In genomic region chr6:89239338-89239737, GRCh38 we compare ENCODE assay signal across 8 cellular contexts. TPM values are rescaled to one million over a fixed set of nuclear protein-coding genes. Genes with fewer than 3 reads are reported as not detected.
DNase-seq lines count a peak whose midpoint lies in the region; ATAC-seq and TF ChIP-seq lines count a peak whose summit lies in the region.

No MANE protein-coding gene starts in this region.

- H4K20me1 ChIP-seq in PC-9 (ENCODE audit: insufficient read depth) = no peaks in the 10 kb centered on the region

- no peaks in the 10 kb centered on the region for H3K9me3 ChIP-seq in PC-9 (ENCODE audit: insufficient read depth, low read depth)
- H3K9me3 ChIP-seq in esophagus muscularis mucosa = peaks cover 0 to 14% (median 3%) of the 10 kb centered on the region in 4 donors
- peaks cover 0 to 13% of the 10 kb centered on the region in 2 donors for H3K9me3 ChIP-seq in left lung

- POLR2A ChIA-PET in PC-9 (lab: Charles Lee; ENCODE audit: unreplicated experiment) = interaction anchor here (1.1 kb wide), 1 partner anchor 113 kb away, joined by 30 read pairs; the partner anchor contains the start of gene UBE2J1

- TF ChIP-seq CTCF in GM12874 (IDR thresholded peaks at IDR 0.05; ENCODE audit: insufficient read depth, low read depth, low read length) (peak; percentile 39; the same call in 1 of the 2 replicates), PC-9 (conservative IDR thresholded peaks at IDR 0.05) (peak; percentile 38; the same call in 1 of the 2 replicates), esophagus muscularis mucosa (IDR thresholded peaks at IDR 0.05) (peak in 1 of 3 experiments; percentile 14), left lung (IDR thresholded peaks at IDR 0.05) (no peak)

- H3K36me3 ChIP-seq in PC-9 (ENCODE audit: low read depth) (no peaks in the 10 kb centered on the region), esophagus muscularis mucosa (no peaks in the 10 kb centered on the region), left lung (no peaks in the 10 kb centered on the region)

- H3F3A ChIP-seq in PC-9 (ENCODE audit: insufficient read depth, low read depth) = peaks cover 7% of the 10 kb centered on the region; the same call in 1 of the 2 replicates

- TF ChIP-seq EP300 in esophagus muscularis mucosa (IDR thresholded peaks at IDR 0.05) = no peak

- DNase-seq in AG08396 (ENCODE audit: low spot score) = peak; percentile 20
- no peak for DNase-seq in PC-9
- peak; percentile 62 for DNase-seq in esophagus muscularis mucosa (ENCODE audit: extremely low spot score)
- DNase-seq in NCI-H1048 (lab: John Stamatoyannopoulos, UW) = no peak
- no peak for DNase-seq in left lung
- no peak for DNase-seq in stimulated activated naive CD4-positive, alpha-beta T cell treated with Interleukin-2 at 50 U/mL for 16 hours (lab: John Stamatoyannopoulos, UW)

- ATAC-seq in GM21515 (IDR thresholded peaks at IDR 0.05; ENCODE audit: unreplicated experiment) (no peak), left lung (no peak)

- H3K27me3 ChIP-seq in PC-9 (ENCODE audit: insufficient read depth, low read depth) (no peaks in the 10 kb centered on the region), esophagus muscularis mucosa (no peaks in the 10 kb centered on the region), left lung (no peaks in the 10 kb centered on the region)

- BruUV-seq in PC-9 (replicated peaks; lab: Mats Ljungman, UMichigan) = no TSS peak

- H3K79me2 ChIP-seq in PC-9 (ENCODE audit: low read depth) = no peaks in the 10 kb centered on the region

- H2AFZ ChIP-seq in PC-9 = no peak overlapping the region

- TF ChIP-seq POLR2A in esophagus muscularis mucosa (IDR thresholded peaks at IDR 0.05; ENCODE audit: low read depth) = no peak

- intact Hi-C loops in PC-9 (cut with micrococcal nuclease; ENCODE audit: unreplicated experiment) (no loop called here), esophagus muscularis mucosa (cut with DNase I) (no loop called here), left lung (cut with DNase I) (no loop called here)

- H3K4me2 ChIP-seq in PC-9 = no peak overlapping the region

- no peak overlapping the region for H3K4me3 ChIP-seq in PC-9
- no peak overlapping the region for H3K4me3 ChIP-seq in esophagus muscularis mucosa
- no peak overlapping the region for H3K4me3 ChIP-seq in left lung

- H3K27ac ChIP-seq in PC-9 (no peak overlapping the region), esophagus muscularis mucosa (replicated peaks in 1 of 4) (no peak overlapping the region), left lung (no peak overlapping the region)

- CTCF ChIA-PET in PC-9 (lab: Charles Lee) = no interaction called here

- H3K4me1 ChIP-seq in PC-9 (replicated peaks; ENCODE audit: insufficient read depth) = peaks cover 12% of the 10 kb centered on the region; the same call in 1 of the 2 replicates
- peaks cover 0 to 10% (median 3%) of the 10 kb centered on the region in 4 donors for H3K4me1 ChIP-seq in esophagus muscularis mucosa
- no peaks in the 10 kb centered on the region for H3K4me1 ChIP-seq in left lung

- no peaks in the 10 kb centered on the region for H3K9me2 ChIP-seq in PC-9 (ENCODE audit: insufficient read depth)

- WGBS in esophagus muscularis mucosa = 76% methylated on average over 3 of the region's 3 CpGs

RNA-seq across cellular contexts. Expression of gene GABRR1, which starts 22.2 kb away (rescaled TPM):
- not detected in 2 replicates for total RNA-seq in PC-9 (2021)
- total RNA-seq in esophagus muscularis mucosa = under 1 TPM in 1 of 4 donors, not detected in 3; 0.13 TPM
- not detected for total RNA-seq in left lung

Comparison
In these comparisons a context has a peak if more than half of its experiments do, and no peak if none do; other contexts are left out.
1. DNase-seq: peak in AG08396 (single experiment) and esophagus muscularis mucosa (single experiment); none in PC-9 (0 of 2), NCI-H1048 (single experiment), left lung (0 of 2) and stimulated activated naive CD4-positive, alpha-beta T cell treated with Interleukin-2 at 50 U/mL for 16 hours (single experiment).
2. CTCF ChIP-seq: peak in GM12874 (single experiment) and PC-9 (single experiment); none in left lung (0 of 2).